15 cellular contexts compared by ENCODE assay signal in the genomic region with DNA sequence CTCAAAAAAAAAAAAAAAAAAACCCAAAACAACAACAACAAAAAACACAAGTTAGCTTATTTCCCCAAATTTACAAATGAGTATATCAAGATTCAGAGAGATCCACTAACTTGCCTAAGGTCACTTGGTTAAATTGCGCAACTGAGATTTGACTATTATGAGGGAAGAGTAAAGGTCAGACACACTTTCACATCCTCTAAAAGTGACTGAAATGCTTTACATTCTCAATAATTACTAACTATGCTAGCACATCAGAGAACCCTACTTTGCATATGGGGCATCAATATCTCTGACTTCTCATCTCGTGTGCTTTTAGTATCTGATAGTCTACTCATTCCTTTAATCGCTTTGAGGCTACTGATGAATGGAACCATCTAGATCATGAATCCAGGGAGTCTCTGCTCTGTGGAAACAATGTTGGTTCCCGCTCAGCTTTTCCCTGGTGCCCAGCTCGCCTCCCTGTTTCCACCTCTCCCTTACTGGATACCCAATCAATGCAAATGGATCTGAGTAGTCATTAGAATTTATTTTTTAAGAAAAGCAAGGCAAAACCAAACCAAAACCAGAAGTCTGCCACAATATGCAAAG.
DNase-seq lines count a peak whose midpoint lies in the region; ATAC-seq, FAIRE-seq and TF ChIP-seq lines count a peak whose summit lies in the region.
"Had no signal": no experiment of that assay in that cellular context is flagged by ENCODE, and none has a peak within 500 bp of the region (broad histone marks: within the 10 kb centered on the region; RNA-seq: fewer than 3 reads in every experiment).

No MANE protein-coding gene starts in this region.

- H3K27me3 Mint-ChIP-seq in activated CD4-positive, alpha-beta T cell treated with anti-CD3 and anti-CD28 coated beads for 36 hours = peaks cover 5% of the 10 kb centered on the region
- H3K27me3 Mint-ChIP-seq: activated naive CD8-positive, alpha-beta T cell treated with anti-CD3 and anti-CD28 coated beads, Interleukin-2, amount 10 ng/mL, durations not matched to agents 7 days and 5 days had no signal

- no peak for TF ChIP-seq CTCF in right lobe of liver (IDR thresholded peaks at IDR 0.05)

- POLR2A ChIA-PET in activated CD4-positive, alpha-beta T cell treated with anti-CD3 and anti-CD28 coated beads for 36 hours (lab: Charles Lee) = no interaction called here

- H3K36me3 Mint-ChIP-seq in activated CD4-positive, alpha-beta T cell treated with anti-CD3 and anti-CD28 coated beads for 36 hours (ENCODE audit: low read depth) = peaks cover 4% of the 10 kb centered on the region

- H3K9me3 Mint-ChIP-seq in activated CD4-positive, alpha-beta T cell treated with anti-CD3 and anti-CD28 coated beads for 36 hours (ENCODE audit: low read depth) = peaks cover 11% of the 10 kb centered on the region

- no peak overlapping the region for H3K27ac Mint-ChIP-seq in activated CD4-positive, alpha-beta T cell treated with anti-CD3 and anti-CD28 coated beads for 36 hours
- H3K27ac Mint-ChIP-seq: activated naive CD8-positive, alpha-beta T cell treated with anti-CD3 and anti-CD28 coated beads, Interleukin-2, amount 10 ng/mL, durations not matched to agents 7 days and 5 days had no signal

- no peaks in the 10 kb centered on the region for H3K27me3 ChIP-seq in right lobe of liver
- H3K27me3 ChIP-seq: Peyer's patch, suprapubic skin had no signal

- DNase-seq in right lobe of liver (no peak), NCI-H1105 (lab: John Stamatoyannopoulos, UW) (no peak), H54 (ENCODE audit: insufficient read length, low spot score) (no peak), T-helper 1 cell (no peak)
- DNase-seq in activated CD4-positive, alpha-beta T cell treated with anti-CD3 and anti-CD28 coated beads for 36 hours = no peak
- DNase-seq: activated CD4-positive, alpha-beta T cell treated with anti-CD3 and anti-CD28 coated beads for 48 hours; activated naive CD8-positive, alpha-beta T cell treated with anti-CD3 and anti-CD28 coated beads, Interleukin-2, amount 10 ng/mL, durations not matched to agents 7 days and 5 days; DMS53; effector CD8-positive, alpha-beta T cell; NCI-H146; Peyer's patch had no signal

- no peak overlapping the region for H3K4me3 Mint-ChIP-seq in activated CD4-positive, alpha-beta T cell treated with anti-CD3 and anti-CD28 coated beads for 36 hours
- H3K4me3 Mint-ChIP-seq: activated naive CD8-positive, alpha-beta T cell treated with anti-CD3 and anti-CD28 coated beads, Interleukin-2, amount 10 ng/mL, durations not matched to agents 7 days and 5 days had no signal

- no peak for TF ChIP-seq POLR2A in right lobe of liver (IDR thresholded peaks at IDR 0.05)
- no peak for TF ChIP-seq POLR2A in H54 (IDR thresholded peaks at IDR 0.05; ENCODE audit: low read depth, low read length)

- H3K4me1 ChIP-seq in right lobe of liver = peaks cover 0 to 3% (median 0%) of the 10 kb centered on the region in 4 donors

- ATAC-seq in GM19035 (IDR thresholded peaks at IDR 0.05; ENCODE audit: unreplicated experiment) = peak; percentile 96
- ATAC-seq in HG02571 (IDR thresholded peaks at IDR 0.05; ENCODE audit: unreplicated experiment) = peak; percentile 90
- ATAC-seq in HG03378 (IDR thresholded peaks at IDR 0.05; ENCODE audit: unreplicated experiment) = peak; percentile 98
- ATAC-seq in right lobe of liver = peak in 3 of 4 donors; percentile 77 to 92 (median 84)
- no peak for ATAC-seq in activated CD4-positive, alpha-beta T cell treated with anti-CD3 and anti-CD28 coated beads for 36 hours

- no peak overlapping the region for H3K27ac ChIP-seq in right lobe of liver
- H3K27ac ChIP-seq: Peyer's patch, suprapubic skin had no signal

- intact Hi-C loops in right lobe of liver (cut with DNase I) = no loop called here
- intact Hi-C loops in activated CD4-positive, alpha-beta T cell treated with anti-CD3 and anti-CD28 coated beads for 36 hours (cut with DNase I, micrococcal nuclease) = no loop called here

- FAIRE-seq in H54 (lab: Jason Lieb, UNC) = no peak

- no peaks in the 10 kb centered on the region for H3K9me3 ChIP-seq in right lobe of liver
- H3K9me3 ChIP-seq: Peyer's patch, suprapubic skin had no signal

- 67% methylated on average over 5 of the region's 5 CpGs for WGBS in right lobe of liver (ENCODE audit: insufficient coverage, low coverage, low lambda C conversion rate, missing lambda C conversion rate)

- CTCF ChIA-PET in activated CD4-positive, alpha-beta T cell treated with anti-CD3 and anti-CD28 coated beads for 36 hours (lab: Charles Lee) = no interaction called here

- no peak overlapping the region for H3K4me3 ChIP-seq in right lobe of liver
- H3K4me3 ChIP-seq: Peyer's patch, suprapubic skin had no signal

- H3K4me1 Mint-ChIP-seq in activated CD4-positive, alpha-beta T cell treated with anti-CD3 and anti-CD28 coated beads for 36 hours = peaks cover 5% of the 10 kb centered on the region

- H3K36me3 ChIP-seq in right lobe of liver = no peaks in the 10 kb centered on the region
- H3K36me3 ChIP-seq: Peyer's patch, suprapubic skin had no signal
